In genomic region chr4:189215574-189215973, GRCh38 we compare ENCODE assay signal across 36 cellular contexts.
"Had no signal": no experiment of that assay in that cellular context is flagged by ENCODE, and none has a peak within 500 bp of the region (broad histone marks: within the 10 kb centered on the region; RNA-seq: fewer than 3 reads in every experiment).

No MANE protein-coding gene starts in this region.

- H3K4me3 ChIP-seq: ascending aorta, cardiac muscle cell had no signal

- H3K4me1 ChIP-seq: ascending aorta had no signal

- ATAC-seq: activated CD8-positive, alpha-beta T cell treated with anti-CD3 and anti-CD28 coated beads for 36 hours; activated naive CD8-positive, alpha-beta T cell treated with anti-CD3 and anti-CD28 coated beads, Interleukin-2, amount 50 U/mL, for 24 hours; activated T-cell treated with anti-CD3 and anti-CD28 coated beads, Interleukin-2, amount 50 U/mL, for 4 hours; activated T-cell treated with anti-CD3 and anti-CD28 coated beads, Interleukin-2, amount 50 U/mL, for 72 hours; activated T-helper 17 cell treated with anti-CD3 and anti-CD28 coated beads, Interleukin-2, amount 50 U/mL, for 72 hours had no signal

- H3K36me3 Mint-ChIP-seq: activated CD4-positive, alpha-beta memory T cell treated with anti-CD3 and anti-CD28 coated beads for 36 hours; activated naive CD8-positive, alpha-beta T cell; activated naive CD8-positive, alpha-beta T cell treated with anti-CD3 and anti-CD28 coated beads, Interleukin-2, amount 10 ng/mL, durations not matched to agents 7 days and 5 days; brain had no signal

- DNase-seq: activated B cell treated with CpG ODN at 0.5 μM for 24 hours; activated CD4-positive, alpha-beta memory T cell treated with anti-CD3 and anti-CD28 coated beads for 36 hours; activated CD4-positive, alpha-beta T cell treated with anti-CD3 and anti-CD28 coated beads for 4 hours; activated CD4-positive, alpha-beta T cell treated with anti-CD3 and anti-CD28 coated beads, Interleukin-2, amount 10 ng/mL, durations not matched to agents 24 days and 14 days; activated CD4-positive, alpha-beta T cell treated with anti-CD3 and anti-CD28 coated beads, Interleukin-2, amount 50 U/mL, for 1 hour; activated CD4-positive, alpha-beta T cell treated with anti-CD3 and anti-CD28 coated beads, Interleukin-2, amount 50 U/mL, for 4 hours; activated CD4-positive, CD25-positive, alpha-beta regulatory T cell treated with anti-CD3 and anti-CD28 coated beads, Interleukin-2, amount 50 U/mL, for 72 hours; activated CD8-positive, alpha-beta memory T cell treated with anti-CD3 and anti-CD28 coated beads, Interleukin-2, amount 50 U/mL, for 4 hours; activated CD8-positive, alpha-beta T cell treated with anti-CD3 and anti-CD28 coated beads for 36 hours; activated effector memory CD4-positive, alpha-beta T cell treated with anti-CD3 and anti-CD28 coated beads, Interleukin-2, amount 50 U/mL, for 16 hours; activated gamma-delta T cell treated with Interleukin-2 at 50 U/mL for 16 hours; activated naive CD4-positive, alpha-beta T cell; activated naive CD4-positive, alpha-beta T cell treated with anti-CD3 and anti-CD28 coated beads for 36 hours; activated naive CD4-positive, alpha-beta T cell treated with anti-CD3 and anti-CD28 coated beads, Interleukin-2, amount 50 U/mL, for 16 hours; activated naive CD8-positive, alpha-beta T cell treated with anti-CD3 and anti-CD28 coated beads, Interleukin-2, amount 10 ng/mL, durations not matched to agents 7 days and 5 days; activated naive CD8-positive, alpha-beta T cell treated with anti-CD3 and anti-CD28 coated beads, Interleukin-2, amount 50 U/mL, for 24 hours; activated T-cell treated with anti-CD3 and anti-CD28 coated beads for 4 hours; activated T-cell treated with anti-CD3 and anti-CD28 coated beads, Interleukin-2, amount 50 U/mL, for 1 hour; activated T-cell treated with anti-CD3 and anti-CD28 coated beads, Interleukin-2, amount 50 U/mL, for 4 hours; activated T-cell treated with anti-CD3 and anti-CD28 coated beads, Interleukin-2, amount 50 U/mL, for 72 hours; amygdala; anterior cingulate cortex; caudate nucleus; cerebellar nuclear complex; T-helper 2 cell; T-helper 9 cell had no signal

- H3K27me3 Mint-ChIP-seq: activated B cell treated with CpG ODN at 0.5 μM for 24 hours; activated CD4-positive, alpha-beta memory T cell treated with anti-CD3 and anti-CD28 coated beads for 36 hours; activated CD4-positive, alpha-beta T cell treated with anti-CD3 and anti-CD28 coated beads, Interleukin-2, amount 10 ng/mL, durations not matched to agents 24 days and 14 days; activated CD8-positive, alpha-beta T cell treated with anti-CD3 and anti-CD28 coated beads for 36 hours; activated naive CD8-positive, alpha-beta T cell; activated naive CD8-positive, alpha-beta T cell treated with anti-CD3 and anti-CD28 coated beads, Interleukin-2, amount 10 ng/mL, durations not matched to agents 7 days and 5 days; activated naive CD8-positive, alpha-beta T cell treated with anti-CD3 and anti-CD28 coated beads, Interleukin-2, amount 50 U/mL, for 24 hours; activated T-helper 17 cell treated with anti-CD3 and anti-CD28 coated beads, Interleukin-2, amount 50 U/mL, for 72 hours; central memory CD8-positive, alpha-beta T cell had no signal

- H3K4me3 Mint-ChIP-seq: activated B cell treated with CpG ODN at 0.5 μM for 24 hours; activated CD4-positive, alpha-beta memory T cell treated with anti-CD3 and anti-CD28 coated beads for 36 hours; activated CD4-positive, alpha-beta T cell treated with anti-CD3 and anti-CD28 coated beads, Interleukin-2, amount 10 ng/mL, durations not matched to agents 24 days and 14 days; activated CD8-positive, alpha-beta T cell treated with anti-CD3 and anti-CD28 coated beads for 36 hours; activated naive CD4-positive, alpha-beta T cell treated with anti-CD3 and anti-CD28 coated beads for 36 hours; activated naive CD8-positive, alpha-beta T cell; activated naive CD8-positive, alpha-beta T cell treated with anti-CD3 and anti-CD28 coated beads, Interleukin-2, amount 10 ng/mL, durations not matched to agents 7 days and 5 days; activated naive CD8-positive, alpha-beta T cell treated with anti-CD3 and anti-CD28 coated beads, Interleukin-2, amount 50 U/mL, for 24 hours; activated T-cell treated with anti-CD3 and anti-CD28 coated beads, Interleukin-2, amount 50 U/mL, for 4 hours; activated T-cell treated with anti-CD3 and anti-CD28 coated beads, Interleukin-2, amount 50 U/mL, for 72 hours; activated T-helper 1 cell treated with anti-CD3 and anti-CD28 coated beads, Interleukin-12 subunit alpha, Interleukin-12 subunit beta, Interleukin-2, Interleukin-4 antibody, amounts not matched to agents 30 ng/mL and 10 ng/mL and 1 ng/mL, durations not matched to agents 14 hours and 24 hours and 36 hours; activated T-helper 17 cell treated with anti-CD3 and anti-CD28 coated beads, Interleukin-2, amount 50 U/mL, for 72 hours; brain; central memory CD8-positive, alpha-beta T cell; T-helper 1 cell treated with Interleukin-12 subunit alpha and Interleukin-12 subunit beta and Interleukin-4 antibody, amounts not matched to agents 30 μg/mL and 1 μg/mL, for 36 hours; T-helper 2 cell treated with Interferon-gamma antibody and Interleukin-4, amounts not matched to agents 5 μg/mL and 100 μg/mL, for 36 hours had no signal

- H3K9me3 Mint-ChIP-seq: activated CD4-positive, alpha-beta T cell treated with anti-CD3 and anti-CD28 coated beads, Interleukin-2, amount 10 ng/mL, durations not matched to agents 24 days and 14 days; activated naive CD8-positive, alpha-beta T cell treated with anti-CD3 and anti-CD28 coated beads, Interleukin-2, amount 10 ng/mL, durations not matched to agents 7 days and 5 days; brain; T-helper 1 cell treated with Interleukin-12 subunit alpha and Interleukin-12 subunit beta and Interleukin-4 antibody, amounts not matched to agents 30 μg/mL and 1 μg/mL, for 36 hours had no signal

- H3K36me3 ChIP-seq: ascending aorta, cardiac muscle cell had no signal

- H3K27ac Mint-ChIP-seq: activated B cell treated with CpG ODN at 0.5 μM for 24 hours; activated CD4-positive, alpha-beta memory T cell treated with anti-CD3 and anti-CD28 coated beads for 36 hours; activated CD4-positive, alpha-beta T cell treated with anti-CD3 and anti-CD28 coated beads, Interleukin-2, amount 10 ng/mL, durations not matched to agents 24 days and 14 days; activated CD8-positive, alpha-beta T cell treated with anti-CD3 and anti-CD28 coated beads for 36 hours; activated naive CD4-positive, alpha-beta T cell treated with anti-CD3 and anti-CD28 coated beads for 36 hours; activated naive CD8-positive, alpha-beta T cell; activated naive CD8-positive, alpha-beta T cell treated with anti-CD3 and anti-CD28 coated beads, Interleukin-2, amount 10 ng/mL, durations not matched to agents 7 days and 5 days; activated naive CD8-positive, alpha-beta T cell treated with anti-CD3 and anti-CD28 coated beads, Interleukin-2, amount 50 U/mL, for 24 hours; activated T-cell treated with anti-CD3 and anti-CD28 coated beads, Interleukin-2, amount 50 U/mL, for 72 hours; activated T-helper 1 cell treated with anti-CD3 and anti-CD28 coated beads, Interleukin-12 subunit alpha, Interleukin-12 subunit beta, Interleukin-2, Interleukin-4 antibody, amounts not matched to agents 30 ng/mL and 10 ng/mL and 1 ng/mL, durations not matched to agents 14 hours and 24 hours and 36 hours; activated T-helper 17 cell treated with anti-CD3 and anti-CD28 coated beads, Interleukin-2, amount 50 U/mL, for 72 hours; brain; T-helper 1 cell treated with Interleukin-12 subunit alpha and Interleukin-12 subunit beta and Interleukin-4 antibody, amounts not matched to agents 30 μg/mL and 1 μg/mL, for 36 hours; T-helper 2 cell treated with Interferon-gamma antibody and Interleukin-4, amounts not matched to agents 5 μg/mL and 100 μg/mL, for 36 hours had no signal

- H3K4me1 Mint-ChIP-seq: activated B cell treated with CpG ODN at 0.5 μM for 24 hours; activated CD4-positive, alpha-beta T cell treated with anti-CD3 and anti-CD28 coated beads, Interleukin-2, amount 10 ng/mL, durations not matched to agents 24 days and 14 days; activated naive CD8-positive, alpha-beta T cell treated with anti-CD3 and anti-CD28 coated beads, Interleukin-2, amount 10 ng/mL, durations not matched to agents 7 days and 5 days; activated naive CD8-positive, alpha-beta T cell treated with anti-CD3 and anti-CD28 coated beads, Interleukin-2, amount 50 U/mL, for 24 hours; activated T-helper 17 cell treated with anti-CD3 and anti-CD28 coated beads, Interleukin-2, amount 50 U/mL, for 72 hours; brain; central memory CD8-positive, alpha-beta T cell had no signal

- H3K9me3 ChIP-seq: ascending aorta had no signal

- H3K27ac ChIP-seq: ascending aorta, cardiac muscle cell, VCaP had no signal

- H3K27me3 ChIP-seq: ascending aorta, cardiac muscle cell had no signal
